In genomic region chr6:100185615-100186014, GRCh38 we compare ENCODE assay signal across 20 cellular contexts.
A peak's percentile ranks its signal among the peaks of the same experiment; 100 is the strongest.
DNase-seq lines count a peak whose midpoint lies in the region; ATAC-seq and TF ChIP-seq lines count a peak whose summit lies in the region.
"Had no signal": no experiment of that assay in that cellular context is flagged by ENCODE, and none has a peak within 500 bp of the region (broad histone marks: within the 10 kb centered on the region; RNA-seq: fewer than 3 reads in every experiment).

No MANE protein-coding gene starts in this region.

- H3K36me3 ChIP-seq in OCI-LY3 (replicated peaks; ENCODE audit: low read depth, low read length) = no peaks in the 10 kb centered on the region
- H3K36me3 ChIP-seq: SJCRH30, vagina had no signal

- no peaks in the 10 kb centered on the region for H3K9me3 Mint-ChIP-seq in osteocyte (ENCODE audit: unreplicated experiment)
- H3K9me3 Mint-ChIP-seq in activated CD4-positive, alpha-beta memory T cell treated with anti-CD3 and anti-CD28 coated beads for 36 hours = no peaks in the 10 kb centered on the region
- H3K9me3 Mint-ChIP-seq: activated naive CD8-positive, alpha-beta T cell treated with anti-CD3 and anti-CD28 coated beads, Interleukin-2, amount 50 U/mL, for 24 hours; naive thymus-derived CD8-positive, alpha-beta T cell had no signal

- no peaks in the 10 kb centered on the region for H3K9me3 ChIP-seq in OCI-LY3 (ENCODE audit: insufficient read depth, low read length)
- H3K9me3 ChIP-seq: SJCRH30, vagina had no signal

- no peaks in the 10 kb centered on the region for H3K4me1 ChIP-seq in OCI-LY3 (ENCODE audit: low read length)
- H3K4me1 ChIP-seq: vagina had no signal

- no peaks in the 10 kb centered on the region for H3K79me2 ChIP-seq in OCI-LY3 (ENCODE audit: low read length)

- H3K4me3 Mint-ChIP-seq in osteocyte (ENCODE audit: unreplicated experiment) = no peak overlapping the region
- H3K4me3 Mint-ChIP-seq in activated CD4-positive, alpha-beta memory T cell treated with anti-CD3 and anti-CD28 coated beads for 36 hours = no peak overlapping the region
- H3K4me3 Mint-ChIP-seq: activated naive CD8-positive, alpha-beta T cell treated with anti-CD3 and anti-CD28 coated beads, Interleukin-2, amount 50 U/mL, for 24 hours; naive thymus-derived CD8-positive, alpha-beta T cell had no signal

- DNase-seq in LoVo (ENCODE audit: low spot score) (no peak), osteocyte (ENCODE audit: extremely low spot score, unreplicated experiment) (no peak), 8988T (no peak)
- no peak for DNase-seq in activated CD4-positive, alpha-beta memory T cell treated with anti-CD3 and anti-CD28 coated beads for 36 hours
- DNase-seq: activated naive CD8-positive, alpha-beta T cell treated with anti-CD3 and anti-CD28 coated beads, Interleukin-2, amount 50 U/mL, for 24 hours; hypothalamus; KG1; naive thymus-derived CD8-positive, alpha-beta T cell; NCI-H2081; retina; SJCRH30; stimulated activated CD4-positive, alpha-beta T cell treated with anti-CD3 and anti-CD28 coated beads, Interleukin-4, amount 100 ng/mL, for 24 hours; stimulated activated naive CD4-positive, alpha-beta T cell had no signal

- no peak overlapping the region for H3K4me3 ChIP-seq in OCI-LY3 (ENCODE audit: low read length)
- H3K4me3 ChIP-seq: SJCRH30, vagina had no signal

- H3K9ac ChIP-seq in OCI-LY3 (ENCODE audit: low read length) = no peak overlapping the region

- H3K27ac Mint-ChIP-seq in osteocyte (ENCODE audit: unreplicated experiment) = no peak overlapping the region
- no peak overlapping the region for H3K27ac Mint-ChIP-seq in activated CD4-positive, alpha-beta memory T cell treated with anti-CD3 and anti-CD28 coated beads for 36 hours
- H3K27ac Mint-ChIP-seq: activated naive CD8-positive, alpha-beta T cell treated with anti-CD3 and anti-CD28 coated beads, Interleukin-2, amount 50 U/mL, for 24 hours; naive thymus-derived CD8-positive, alpha-beta T cell had no signal

- H3K4me1 Mint-ChIP-seq in osteocyte (ENCODE audit: unreplicated experiment) = peaks cover 23% of the 10 kb centered on the region
- no peaks in the 10 kb centered on the region for H3K4me1 Mint-ChIP-seq in activated CD4-positive, alpha-beta memory T cell treated with anti-CD3 and anti-CD28 coated beads for 36 hours (ENCODE audit: low read depth)
- H3K4me1 Mint-ChIP-seq: activated naive CD8-positive, alpha-beta T cell treated with anti-CD3 and anti-CD28 coated beads, Interleukin-2, amount 50 U/mL, for 24 hours; naive thymus-derived CD8-positive, alpha-beta T cell had no signal

- intact Hi-C loops in activated CD4-positive, alpha-beta memory T cell treated with anti-CD3 and anti-CD28 coated beads for 36 hours (cut with micrococcal nuclease) = no loop called here

- TF ChIP-seq CTCF in OCI-LY3 (IDR thresholded peaks at IDR 0.05; ENCODE audit: low read depth, low read length) (no peak), osteocyte (IDR thresholded peaks at IDR 0.05) (no peak)

- H3K27me3 Mint-ChIP-seq in osteocyte (ENCODE audit: unreplicated experiment) = no peaks in the 10 kb centered on the region
- peaks cover 9% of the 10 kb centered on the region for H3K27me3 Mint-ChIP-seq in activated CD4-positive, alpha-beta memory T cell treated with anti-CD3 and anti-CD28 coated beads for 36 hours

- ATAC-seq in GM18867 (IDR thresholded peaks at IDR 0.05; ENCODE audit: unreplicated experiment) (peak; percentile 100), GM21526 (IDR thresholded peaks at IDR 0.05; ENCODE audit: low FRiP score, unreplicated experiment) (peak; percentile 64), HG03066 (IDR thresholded peaks at IDR 0.05; ENCODE audit: low read depth, unreplicated experiment) (peak; percentile 77)
- ATAC-seq: activated naive CD8-positive, alpha-beta T cell treated with anti-CD3 and anti-CD28 coated beads, Interleukin-2, amount 50 U/mL, for 24 hours; left lobe of liver; naive thymus-derived CD8-positive, alpha-beta T cell had no signal

- no peaks in the 10 kb centered on the region for H4K20me1 ChIP-seq in OCI-LY3 (ENCODE audit: insufficient read depth, low read length)

- POLR2A ChIA-PET in activated CD4-positive, alpha-beta memory T cell treated with anti-CD3 and anti-CD28 coated beads for 36 hours (lab: Charles Lee) = no interaction called here

- no peaks in the 10 kb centered on the region for H3K27me3 ChIP-seq in OCI-LY3 (ENCODE audit: low read depth, low read length)
- H3K27me3 ChIP-seq: SJCRH30, vagina had no signal

- H3K36me3 Mint-ChIP-seq in osteocyte (ENCODE audit: unreplicated experiment) = no peaks in the 10 kb centered on the region
- H3K36me3 Mint-ChIP-seq in activated CD4-positive, alpha-beta memory T cell treated with anti-CD3 and anti-CD28 coated beads for 36 hours = no peaks in the 10 kb centered on the region
- H3K36me3 Mint-ChIP-seq: naive thymus-derived CD8-positive, alpha-beta T cell had no signal

- CTCF ChIA-PET in activated CD4-positive, alpha-beta memory T cell treated with anti-CD3 and anti-CD28 coated beads for 36 hours (lab: Charles Lee) = no interaction called here

- 0 out of 2 replicates have a peak overlapping the region, but pooled peaks have one; percentile 53 for H2AFZ ChIP-seq in OCI-LY3 (ENCODE audit: low read depth, low read length)

- H3K4me2 ChIP-seq in OCI-LY3 (ENCODE audit: low read length) = no peak overlapping the region

- no peak overlapping the region for H3K27ac ChIP-seq in OCI-LY3 (ENCODE audit: low read length)
- H3K27ac ChIP-seq: SJCRH30, vagina, VCaP had no signal
